In genomic region chr19:4954320-4955149, GRCh38 we compare ENCODE assay signal across 11 cellular contexts. TPM values are rescaled to one million over a fixed set of nuclear protein-coding genes. Genes with fewer than 3 reads are reported as not detected.
DNase-seq lines count a peak whose midpoint lies in the region; ATAC-seq and TF ChIP-seq lines count a peak whose summit lies in the region.
"Not testable (repeated sequence)": the region's sequence is repeated elsewhere in the genome, so short reads cannot be mapped to it uniquely, and the experiment has no call there.
"Had no signal": no experiment of that assay in that cellular context is flagged by ENCODE, and none has a peak within 500 bp of the region (broad histone marks: within the 10 kb centered on the region; RNA-seq: fewer than 3 reads in every experiment).

No MANE protein-coding gene starts in this region.

- H4K91ac ChIP-seq in IMR-90 (ENCODE audit: insufficient read depth, low read depth, low read length); neuronal stem cell (ENCODE audit: low read depth, low read length, poor library complexity): not testable (repeated sequence)

- not testable (repeated sequence) for H2BK5ac ChIP-seq in IMR-90 (ENCODE audit: low read depth, low read length, poor library complexity, severe bottlenecking); neuronal stem cell (ENCODE audit: low read length)

- not testable (repeated sequence) for H2BK120ac ChIP-seq in IMR-90 (ENCODE audit: low read depth, low read length); neuronal stem cell (ENCODE audit: low read depth, low read length)

- H3K27ac Mint-ChIP-seq in activated CD8-positive, alpha-beta memory T cell treated with anti-CD3 and anti-CD28 coated beads, Interleukin-2, amount 10 ng/mL, durations not matched to agents 7 days and 5 days, result peak overlapping the region; percentile 57
- H3K27ac Mint-ChIP-seq in activated naive CD8-positive, alpha-beta T cell treated with anti-CD3 and anti-CD28 coated beads, Interleukin-2, amount 10 ng/mL, durations not matched to agents 7 days and 5 days, result peak overlapping the region; percentile 45

- H3K4me2 ChIP-seq in IMR-90 (ENCODE audit: low read depth, low read length); neuronal stem cell (ENCODE audit: insufficient read depth, low read length, poor library complexity, severe bottlenecking): not testable (repeated sequence)

- CTCF ChIA-PET in IMR-90 (lab: Yijun Ruan, JAX); activated CD8-positive, alpha-beta memory T cell treated with anti-CD3 and anti-CD28 coated beads, Interleukin-2, amount 10 ng/mL, durations not matched to agents 7 days and 5 days (lab: Charles Lee): not testable (repeated sequence)

- POLR2A ChIA-PET in IMR-90 (lab: Charles Lee; ENCODE audit: unreplicated experiment); activated naive CD8-positive, alpha-beta T cell treated with anti-CD3 and anti-CD28 coated beads, Interleukin-2, amount 10 ng/mL, durations not matched to agents 7 days and 5 days (lab: Charles Lee): not testable (repeated sequence)

- H3K9me3 Mint-ChIP-seq in activated CD8-positive, alpha-beta memory T cell treated with anti-CD3 and anti-CD28 coated beads, Interleukin-2, amount 10 ng/mL, durations not matched to agents 7 days and 5 days (ENCODE audit: low read depth); activated naive CD8-positive, alpha-beta T cell treated with anti-CD3 and anti-CD28 coated beads, Interleukin-2, amount 10 ng/mL, durations not matched to agents 7 days and 5 days: not testable (repeated sequence)

- H2AFZ ChIP-seq in IMR-90 (replicated peaks; ENCODE audit: low read length, poor library complexity); neuronal stem cell (ENCODE audit: low read length): not testable (repeated sequence)

- H3K36me3 ChIP-seq in IMR-90 (ENCODE audit: control insufficient read depth, insufficient read depth, low read length) (peaks cover 33% of the 10 kb centered on the region), SK-N-MC (ENCODE audit: insufficient read depth, low read length) (peaks cover 79% of the 10 kb centered on the region), neuronal stem cell (replicated peaks in 1 of 2; ENCODE audit: control insufficient read depth in 2 of 2, insufficient read depth in 2 of 2, low read length in 2 of 2) (peaks cover 65 to 96% of the 10 kb centered on the region in 2 donors)

- H3K9me1 ChIP-seq in IMR-90 (ENCODE audit: insufficient read depth, low read length), result not testable (repeated sequence)

- not testable (repeated sequence) for H2BK12ac ChIP-seq in neuronal stem cell (ENCODE audit: low read length)

- intact Hi-C loops in IMR-90 (cut with micrococcal nuclease), result not testable (repeated sequence)

- H3K4me1 Mint-ChIP-seq in activated CD8-positive, alpha-beta memory T cell treated with anti-CD3 and anti-CD28 coated beads, Interleukin-2, amount 10 ng/mL, durations not matched to agents 7 days and 5 days; activated naive CD8-positive, alpha-beta T cell treated with anti-CD3 and anti-CD28 coated beads, Interleukin-2, amount 10 ng/mL, durations not matched to agents 7 days and 5 days: not testable (repeated sequence)

- 95% methylated on average over 17 of the region's 46 CpGs; no CpG with 5 or more reads in 1 of the 2 experiments for WGBS in IMR-90 (ENCODE audit: extremely low coverage in 2 of 2, insufficient read length in 1 of 2), 2 experiments
- no CpG with 5 or more reads among the region's 46 CpGs for WGBS in neuronal stem cell (ENCODE audit: extremely low coverage in 2 of 2, insufficient read length in 2 of 2, insufficient replicate concordance in 1 of 2), 2 donors

- H3K9me3 ChIP-seq in IMR-90 (ENCODE audit: control insufficient read depth, insufficient read depth, low read length); SK-N-MC (ENCODE audit: low read depth, low read length); neuronal stem cell (replicated peaks in 1 of 2; ENCODE audit: control insufficient read depth in 2 of 2, insufficient read depth in 1 of 2, low read depth in 1 of 2, low read length in 2 of 2): not testable (repeated sequence)

- peak; percentile 3 for DNase-seq in AG20443 (ENCODE audit: low spot score)
- not testable (repeated sequence) for DNase-seq in IMR-90; SK-N-MC (ENCODE audit: low read depth, low spot score); activated CD8-positive, alpha-beta memory T cell treated with anti-CD3 and anti-CD28 coated beads, Interleukin-2, amount 10 ng/mL, durations not matched to agents 7 days and 5 days; activated naive CD8-positive, alpha-beta T cell treated with anti-CD3 and anti-CD28 coated beads, Interleukin-2, amount 10 ng/mL, durations not matched to agents 7 days and 5 days; neuronal stem cell (ENCODE audit: low spot score)
- peak; percentile 29 for DNase-seq in choroid plexus epithelial cell (ENCODE audit: low read depth)

- H4K5ac ChIP-seq in IMR-90 (ENCODE audit: low read depth, low read length), result not testable (repeated sequence)

- ATAC-seq in IMR-90 (ENCODE audit: low read depth), result peak; percentile 40; the same call in 1 of the 2 replicates
- ATAC-seq in activated CD8-positive, alpha-beta memory T cell treated with anti-CD3 and anti-CD28 coated beads, Interleukin-2, amount 10 ng/mL, durations not matched to agents 7 days and 5 days; activated naive CD8-positive, alpha-beta T cell treated with anti-CD3 and anti-CD28 coated beads, Interleukin-2, amount 10 ng/mL, durations not matched to agents 7 days and 5 days (ENCODE audit: low read depth): not testable (repeated sequence)

- not testable (repeated sequence) for H3K27ac ChIP-seq in IMR-90 (ENCODE audit: insufficient read depth, low read length); neuronal stem cell (replicated peaks; ENCODE audit: low read length)
- peak overlapping the region; percentile 51; the same call in 1 of the 2 replicates for H3K27ac ChIP-seq in SK-N-MC

- not testable (repeated sequence) for H3K4me3 Mint-ChIP-seq in activated CD8-positive, alpha-beta memory T cell treated with anti-CD3 and anti-CD28 coated beads, Interleukin-2, amount 10 ng/mL, durations not matched to agents 7 days and 5 days; activated naive CD8-positive, alpha-beta T cell treated with anti-CD3 and anti-CD28 coated beads, Interleukin-2, amount 10 ng/mL, durations not matched to agents 7 days and 5 days

- not testable (repeated sequence) for TF ChIP-seq RAD21 in IMR-90 (IDR thresholded peaks at IDR 0.05; ENCODE audit: low read length)

- H2AK9ac ChIP-seq in IMR-90 (replicated peaks; ENCODE audit: low read depth, low read length, poor library complexity), result not testable (repeated sequence)

- not testable (repeated sequence) for H2BK20ac ChIP-seq in IMR-90 (ENCODE audit: low read depth, low read length)

- not testable (repeated sequence) for H3K27me3 ChIP-seq in IMR-90 (ENCODE audit: control insufficient read depth, insufficient read depth, low read length); neuronal stem cell (ENCODE audit: control insufficient read depth in 3 of 3, insufficient read depth in 3 of 3, low read depth in 1 of 3, low read length in 3 of 3)

- not testable (repeated sequence) for H3K27me3 Mint-ChIP-seq in activated CD8-positive, alpha-beta memory T cell treated with anti-CD3 and anti-CD28 coated beads, Interleukin-2, amount 10 ng/mL, durations not matched to agents 7 days and 5 days; activated naive CD8-positive, alpha-beta T cell treated with anti-CD3 and anti-CD28 coated beads, Interleukin-2, amount 10 ng/mL, durations not matched to agents 7 days and 5 days

- H2AK5ac ChIP-seq in IMR-90 (ENCODE audit: low read depth, low read length); neuronal stem cell (ENCODE audit: low read depth, low read length): not testable (repeated sequence)

- H3K18ac ChIP-seq in IMR-90 (ENCODE audit: low read depth, low read length); neuronal stem cell (ENCODE audit: low read length): not testable (repeated sequence)

- H3K79me1 ChIP-seq in IMR-90 (ENCODE audit: low read depth in 1 of 2, low read length in 2 of 2), result peaks cover 2 to 45% of the 10 kb centered on the region in 2 experiments
- not testable (repeated sequence) for H3K79me1 ChIP-seq in neuronal stem cell (ENCODE audit: low read depth, low read length)

- BruUV-seq in IMR-90 (replicated peaks; lab: Mats Ljungman, UMichigan), result not testable (repeated sequence)

- H3K36me3 Mint-ChIP-seq in activated CD8-positive, alpha-beta memory T cell treated with anti-CD3 and anti-CD28 coated beads, Interleukin-2, amount 10 ng/mL, durations not matched to agents 7 days and 5 days, result peaks cover 40% of the 10 kb centered on the region
- H3K36me3 Mint-ChIP-seq in activated naive CD8-positive, alpha-beta T cell treated with anti-CD3 and anti-CD28 coated beads, Interleukin-2, amount 10 ng/mL, durations not matched to agents 7 days and 5 days, result peaks cover 26% of the 10 kb centered on the region

- in situ Hi-C loops in IMR-90 (cut with MboI; ENCODE audit: low sequenced_read_pairs), result not testable (repeated sequence)

- not testable (repeated sequence) for H3K4me1 ChIP-seq in IMR-90 (ENCODE audit: control insufficient read depth, insufficient read depth, low read length); neuronal stem cell (ENCODE audit: control insufficient read depth in 2 of 2, insufficient read depth in 1 of 2, low read depth in 1 of 2, low read length in 2 of 2)

- H2BK15ac ChIP-seq in IMR-90 (ENCODE audit: low read depth, low read length); neuronal stem cell (ENCODE audit: low read length): not testable (repeated sequence)

- dilution Hi-C loops in IMR-90 (cut with HindIII; ENCODE audit: low sequenced_read_pairs, unreplicated experiment), result not testable (repeated sequence)

- not testable (repeated sequence) for H3K4ac ChIP-seq in IMR-90 (ENCODE audit: low read depth, low read length); neuronal stem cell (ENCODE audit: low read length)

- H4K20me1 ChIP-seq in IMR-90 (ENCODE audit: insufficient read depth, low read length), result not testable (repeated sequence)

- not testable (repeated sequence) for H3K4me3 ChIP-seq in IMR-90 (ENCODE audit: insufficient read depth, low read depth, low read length); SK-N-MC; choroid plexus epithelial cell (ENCODE audit: low read depth, low read length); neuronal stem cell (ENCODE audit: low read length in 2 of 2)

- TF ChIP-seq POLR2A in IMR-90 (IDR thresholded peaks at IDR 0.05; ENCODE audit: low read depth, low read length), result not testable (repeated sequence)

- TF ChIP-seq CTCF in IMR-90 (conservative IDR thresholded peaks at IDR 0.05; ENCODE audit: low read depth, low read length); choroid plexus epithelial cell (conservative IDR thresholded peaks at IDR 0.05; ENCODE audit: low read depth, low read length): not testable (repeated sequence)

- H4K8ac ChIP-seq in IMR-90 (ENCODE audit: low read depth in 2 of 2, low read length in 2 of 2); neuronal stem cell (ENCODE audit: low read depth, low read length): not testable (repeated sequence)

- H3K9ac ChIP-seq in IMR-90 (ENCODE audit: low read depth, low read length); SK-N-MC (ENCODE audit: insufficient read length): not testable (repeated sequence)
- peak overlapping the region; percentile 44 for H3K9ac ChIP-seq in neuronal stem cell (ENCODE audit: low read depth, low read length, poor library complexity)

- H3K23ac ChIP-seq in IMR-90 (ENCODE audit: low read depth, low read length); neuronal stem cell (ENCODE audit: low read depth, low read length, poor library complexity): not testable (repeated sequence)

- H3K56ac ChIP-seq in IMR-90 (ENCODE audit: extremely low read depth, insufficient read depth, low read length), result not testable (repeated sequence)

- not testable (repeated sequence) for H3K14ac ChIP-seq in IMR-90 (replicated peaks; ENCODE audit: low read depth, low read length); neuronal stem cell (ENCODE audit: low read length)

RNA-seq across cellular contexts. Expression of gene KDM4B, which starts 14.4 kb away (rescaled TPM):
- total RNA-seq in IMR-90 (2012; rRNA removed), result 5.0 TPM in 2 replicates
- 17.9 and 20.8 TPM in 2 replicates for polyA plus RNA-seq in IMR-90 (2012; rRNA removed)
- polyA plus RNA-seq in IMR-90 (2012; cell fraction: cytosol; rRNA removed), result 9.5 and 17.5 TPM in 2 replicates
- 37.9 and 61.0 TPM in 2 replicates for polyA plus RNA-seq in IMR-90 (2012; cell fraction: nucleus; rRNA removed; ENCODE audit: low replicate concordance)
- 10 to 100 TPM; 31.2 to 42.3 TPM for total RNA-seq in activated CD8-positive, alpha-beta memory T cell treated with anti-CD3 and anti-CD28 coated beads, Interleukin-2, amount 10 ng/mL, durations not matched to agents 7 days and 5 days
- total RNA-seq in activated naive CD8-positive, alpha-beta T cell treated with anti-CD3 and anti-CD28 coated beads, Interleukin-2, amount 10 ng/mL, durations not matched to agents 7 days and 5 days, result 10 to 100 TPM; 55.9 to 60.8 TPM
- 17.8 TPM for polyA plus RNA-seq in neuronal stem cell (2013, experiment 1 of 2)
- polyA plus RNA-seq in neuronal stem cell (2013, experiment 2 of 2), result 18.4 TPM

RNA-seq across cellular contexts. Expression of gene UHRF1, which starts 45.2 kb away (rescaled TPM):
- 57.4 and 70.3 TPM in 2 replicates for total RNA-seq in IMR-90 (2012; rRNA removed)
- polyA plus RNA-seq in IMR-90 (2012; rRNA removed), result 47.4 and 49.2 TPM in 2 replicates
- 32.5 and 35.1 TPM in 2 replicates for polyA plus RNA-seq in IMR-90 (2012; cell fraction: cytosol; rRNA removed)
- polyA plus RNA-seq in IMR-90 (2012; cell fraction: nucleus; rRNA removed; ENCODE audit: low replicate concordance), result 42.0 and 73.3 TPM in 2 replicates
- total RNA-seq in activated CD8-positive, alpha-beta memory T cell treated with anti-CD3 and anti-CD28 coated beads, Interleukin-2, amount 10 ng/mL, durations not matched to agents 7 days and 5 days, result 100 to 1,000 TPM; 149 to 154 TPM
- total RNA-seq in activated naive CD8-positive, alpha-beta T cell treated with anti-CD3 and anti-CD28 coated beads, Interleukin-2, amount 10 ng/mL, durations not matched to agents 7 days and 5 days, result 100 to 1,000 TPM in 1 of 2 experiments, 10 to 100 TPM in 1; 90.8 to 103 TPM
- 49.0 TPM for polyA plus RNA-seq in neuronal stem cell (2013, experiment 1 of 2)
- polyA plus RNA-seq in neuronal stem cell (2013, experiment 2 of 2), result 51.0 TPM

RNA-seq across cellular contexts. Expression of gene ARRDC5, which starts 51.8 kb away (rescaled TPM):
- not detected in 2 replicates for total RNA-seq in IMR-90 (2012; rRNA removed)
- not detected in 2 replicates for polyA plus RNA-seq in IMR-90 (2012; rRNA removed)
- not detected in 2 replicates for polyA plus RNA-seq in IMR-90 (2012; cell fraction: cytosol; rRNA removed)
- polyA plus RNA-seq in IMR-90 (2012; cell fraction: nucleus; rRNA removed; ENCODE audit: low replicate concordance), result 0.04 and 0.09 TPM in 2 replicates
- total RNA-seq in activated CD8-positive, alpha-beta memory T cell treated with anti-CD3 and anti-CD28 coated beads, Interleukin-2, amount 10 ng/mL, durations not matched to agents 7 days and 5 days, result under 1 TPM; 0.26 to 0.58 TPM
- total RNA-seq in activated naive CD8-positive, alpha-beta T cell treated with anti-CD3 and anti-CD28 coated beads, Interleukin-2, amount 10 ng/mL, durations not matched to agents 7 days and 5 days, result 1 to 10 TPM; 7.5 to 8.8 TPM
- polyA plus RNA-seq in neuronal stem cell (2013, experiment 1 of 2), result not detected
- polyA plus RNA-seq in neuronal stem cell (2013, experiment 2 of 2), result not detected
- total RNA-seq: HT1080, Right ventricle myocardium inferior, SJSA1 had no signal
- polyA plus RNA-seq: AG04450 had no signal
